28 cellular contexts compared by ENCODE assay signal in the genomic region with DNA sequence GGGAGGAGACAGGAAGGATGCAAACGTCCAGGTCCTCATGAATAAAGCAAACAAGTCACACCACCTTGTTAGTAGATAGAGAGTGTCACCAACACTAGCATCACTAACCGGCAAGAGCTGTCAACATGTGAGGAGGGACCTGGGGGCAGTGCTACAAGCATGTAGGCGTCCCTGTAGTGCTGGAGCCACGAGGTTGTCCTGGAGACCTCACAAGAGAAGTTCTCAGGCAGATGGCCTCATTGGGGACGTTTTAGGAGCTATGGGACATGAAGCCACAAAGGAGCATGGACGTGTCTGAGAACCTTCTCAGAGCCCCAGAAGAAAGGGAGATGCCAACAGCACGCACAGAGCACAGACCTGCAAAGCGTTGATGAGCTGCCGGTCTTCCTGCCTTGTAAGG.
"Had no signal": no experiment of that assay in that cellular context is flagged by ENCODE, and none has a peak within 500 bp of the region (broad histone marks: within the 10 kb centered on the region; RNA-seq: fewer than 3 reads in every experiment).

No MANE protein-coding gene starts in this region.

- H3K36me3 Mint-ChIP-seq: activated naive CD4-positive, alpha-beta T cell treated with anti-CD3 and anti-CD28 coated beads, Interleukin-2, amount 10 ng/mL, durations not matched to agents 7 days and 5 days; activated naive CD8-positive, alpha-beta T cell treated with anti-CD3 and anti-CD28 coated beads, Interleukin-2, amount 10 ng/mL, durations not matched to agents 7 days and 5 days had no signal

- H3K4me3 Mint-ChIP-seq: activated CD4-positive, alpha-beta memory T cell treated with anti-CD3 and anti-CD28 coated beads for 36 hours; activated CD4-positive, alpha-beta T cell treated with anti-CD3 and anti-CD28 coated beads, Interleukin-2, amount 10 ng/mL, durations not matched to agents 7 days and 5 days; activated naive CD4-positive, alpha-beta T cell treated with anti-CD3 and anti-CD28 coated beads, Interleukin-2, amount 10 ng/mL, durations not matched to agents 7 days and 5 days; activated naive CD8-positive, alpha-beta T cell treated with anti-CD3 and anti-CD28 coated beads, Interleukin-2, amount 10 ng/mL, durations not matched to agents 7 days and 5 days; activated T-cell treated with anti-CD3 and anti-CD28 coated beads, Interleukin-2, amount 50 U/mL, for 4 hours had no signal

- H3K27me3 Mint-ChIP-seq: activated CD4-positive, alpha-beta memory T cell treated with anti-CD3 and anti-CD28 coated beads for 36 hours; activated CD4-positive, alpha-beta T cell treated with anti-CD3 and anti-CD28 coated beads, Interleukin-2, amount 10 ng/mL, durations not matched to agents 7 days and 5 days; activated naive CD4-positive, alpha-beta T cell treated with anti-CD3 and anti-CD28 coated beads, Interleukin-2, amount 10 ng/mL, durations not matched to agents 7 days and 5 days; activated naive CD8-positive, alpha-beta T cell treated with anti-CD3 and anti-CD28 coated beads, Interleukin-2, amount 10 ng/mL, durations not matched to agents 7 days and 5 days had no signal

- H3K4me1 Mint-ChIP-seq: activated CD4-positive, alpha-beta T cell treated with anti-CD3 and anti-CD28 coated beads, Interleukin-2, amount 10 ng/mL, durations not matched to agents 7 days and 5 days; activated naive CD4-positive, alpha-beta T cell treated with anti-CD3 and anti-CD28 coated beads, Interleukin-2, amount 10 ng/mL, durations not matched to agents 7 days and 5 days had no signal

- H3K9ac ChIP-seq: SK-N-SH had no signal

- H3K9me3 Mint-ChIP-seq: activated CD4-positive, alpha-beta memory T cell treated with anti-CD3 and anti-CD28 coated beads for 36 hours; activated CD4-positive, alpha-beta T cell treated with anti-CD3 and anti-CD28 coated beads, Interleukin-2, amount 10 ng/mL, durations not matched to agents 7 days and 5 days; activated naive CD4-positive, alpha-beta T cell treated with anti-CD3 and anti-CD28 coated beads, Interleukin-2, amount 10 ng/mL, durations not matched to agents 7 days and 5 days; activated naive CD8-positive, alpha-beta T cell treated with anti-CD3 and anti-CD28 coated beads, Interleukin-2, amount 10 ng/mL, durations not matched to agents 7 days and 5 days; activated T-cell treated with anti-CD3 and anti-CD28 coated beads, Interleukin-2, amount 50 U/mL, for 4 hours had no signal

- H3K36me3 ChIP-seq: adrenal gland, SJCRH30 had no signal

- H3K4me2 ChIP-seq: SK-N-SH had no signal

- H3K27ac Mint-ChIP-seq: activated CD4-positive, alpha-beta memory T cell treated with anti-CD3 and anti-CD28 coated beads for 36 hours; activated CD4-positive, alpha-beta T cell treated with anti-CD3 and anti-CD28 coated beads, Interleukin-2, amount 10 ng/mL, durations not matched to agents 7 days and 5 days; activated naive CD4-positive, alpha-beta T cell treated with anti-CD3 and anti-CD28 coated beads, Interleukin-2, amount 10 ng/mL, durations not matched to agents 7 days and 5 days; activated naive CD8-positive, alpha-beta T cell treated with anti-CD3 and anti-CD28 coated beads, Interleukin-2, amount 10 ng/mL, durations not matched to agents 7 days and 5 days had no signal

- H3K27ac ChIP-seq: adrenal gland, RWPE1, SJCRH30, VCaP had no signal

- DNase-seq: activated CD4-positive, alpha-beta memory T cell treated with anti-CD3 and anti-CD28 coated beads for 36 hours; activated CD4-positive, alpha-beta T cell treated with anti-CD3 and anti-CD28 coated beads, Interleukin-2, amount 10 ng/mL, durations not matched to agents 7 days and 5 days; activated CD4-positive, CD25-positive, alpha-beta regulatory T cell; activated CD8-positive, alpha-beta memory T cell treated with anti-CD3 and anti-CD28 coated beads for 24 hours; activated effector memory CD4-positive, alpha-beta T cell treated with anti-CD3 and anti-CD28 coated beads, Interleukin-2, amount 50 U/mL, for 16 hours; activated naive CD4-positive, alpha-beta T cell treated with anti-CD3 and anti-CD28 coated beads, Interleukin-2, amount 10 ng/mL, durations not matched to agents 7 days and 5 days; activated naive CD8-positive, alpha-beta T cell treated with anti-CD3 and anti-CD28 coated beads, Interleukin-2, amount 10 ng/mL, durations not matched to agents 7 days and 5 days; activated T-cell treated with anti-CD3 and anti-CD28 coated beads, Interleukin-2, amount 50 U/mL, for 4 hours; adrenal gland; anterior cingulate cortex; KG1; NCI-H1048; NCI-H146; NCI-H187 treated with DMSO at 0.1 percent for 48 hours; NCI-H2081 treated with DMSO at 0.1 percent for 48 hours; NCI-H2171 treated with DMSO at 0.1 percent for 48 hours; NCI-H345; NCI-H510A; NCI-H526 treated with DMSO at 0.1 percent for 48 hours; NK-92 treated with Interleukin-12 subunit alpha and Interleukin-12 subunit beta, amount 100 ng/mL, for 24 hours; OCI-M1; Right ventricle myocardium superior; SJCRH30; SK-N-SH; T-helper 1 cell had no signal

- H3K4me3 ChIP-seq: adrenal gland, SJCRH30 had no signal

- ATAC-seq: activated T-cell treated with anti-CD3 and anti-CD28 coated beads, Interleukin-2, amount 50 U/mL, for 4 hours; Panc1 had no signal

- H3K27me3 ChIP-seq: adrenal gland had no signal

- H3K4me1 ChIP-seq: adrenal gland, SJCRH30 had no signal

- H3K9me3 ChIP-seq: adrenal gland, SJCRH30, SK-N-SH had no signal
